In the genomic region with DNA sequence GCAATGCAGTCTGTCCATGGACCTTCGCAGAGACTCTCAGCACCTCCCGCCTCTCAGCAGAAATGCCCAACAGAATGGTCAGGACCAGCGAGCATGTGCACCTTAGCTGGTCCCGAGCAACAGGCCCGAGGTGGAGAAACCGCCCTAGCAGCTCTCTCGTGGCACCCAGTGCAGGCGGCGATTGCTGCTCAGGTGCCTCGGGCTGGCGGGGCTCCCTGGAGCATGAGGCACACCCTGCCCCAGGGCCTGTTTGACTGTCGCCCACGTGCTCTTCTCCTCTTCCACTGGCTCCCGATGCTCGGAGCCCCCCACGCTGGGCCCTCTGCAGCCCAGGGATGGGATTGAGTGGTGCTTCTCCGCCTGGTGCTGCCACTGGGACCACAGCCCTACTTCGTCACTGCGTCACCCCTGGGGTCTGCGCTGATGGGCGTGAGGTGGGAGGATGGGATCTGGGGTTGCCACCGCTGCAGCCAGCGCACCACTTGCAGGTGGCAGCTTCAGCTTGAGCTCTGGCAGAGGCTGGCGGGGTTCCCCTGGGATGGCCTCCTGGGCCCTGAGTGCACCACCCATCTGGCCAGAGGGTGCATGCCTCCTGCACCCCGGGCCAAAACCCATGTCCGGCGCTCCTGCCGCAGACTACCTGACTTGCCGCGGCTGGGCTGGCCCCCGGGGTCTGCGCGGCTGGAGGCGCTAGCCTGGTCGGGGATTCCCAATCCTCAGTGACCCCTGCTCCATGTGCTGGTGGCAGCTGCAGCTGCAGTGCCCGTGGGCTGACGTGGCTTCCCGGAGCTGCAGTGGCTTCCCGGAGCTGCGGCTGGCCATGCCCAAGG, we compare ENCODE assay signal across 24 cellular contexts.
A peak's percentile ranks its signal among the peaks of the same experiment; 100 is the strongest.
DNase-seq lines count a peak whose midpoint lies in the region; ATAC-seq and TF ChIP-seq lines count a peak whose summit lies in the region.
"Had no signal": no experiment of that assay in that cellular context is flagged by ENCODE, and none has a peak within 500 bp of the region (broad histone marks: within the 10 kb centered on the region; RNA-seq: fewer than 3 reads in every experiment).

No MANE protein-coding gene starts in this region.

- no peak overlapping the region for H3K4me3 Mint-ChIP-seq in osteocyte (ENCODE audit: unreplicated experiment)
- H3K4me3 Mint-ChIP-seq in activated T-cell treated with anti-CD3 and anti-CD28 coated beads, Interleukin-2, amount 50 U/mL, for 24 hours = no peak overlapping the region
- H3K4me3 Mint-ChIP-seq in activated CD4-positive, alpha-beta memory T cell treated with anti-CD3 and anti-CD28 coated beads, Interleukin-2, amount 10 ng/mL, durations not matched to agents 7 days and 5 days = no peak overlapping the region
- H3K4me3 Mint-ChIP-seq: activated CD8-positive, alpha-beta T cell treated with anti-CD3 and anti-CD28 coated beads, Interleukin-2, amount 10 ng/mL, durations not matched to agents 7 days and 5 days; activated T-helper 1 cell treated with anti-CD3 and anti-CD28 coated beads, Interleukin-12 subunit alpha, Interleukin-12 subunit beta, Interleukin-2, Interleukin-4 antibody, amounts not matched to agents 30 ng/mL and 10 ng/mL and 1 ng/mL, durations not matched to agents 14 hours and 24 hours and 36 hours; CD4-positive, alpha-beta memory T cell; naive thymus-derived CD8-positive, alpha-beta T cell had no signal

- no peak overlapping the region for H4K91ac ChIP-seq in mesenchymal stem cell (ENCODE audit: low read length)

- H2BK120ac ChIP-seq in mesenchymal stem cell (ENCODE audit: low read depth, low read length) = no peak overlapping the region

- H3K9me3 ChIP-seq in mesenchymal stem cell (ENCODE audit: control insufficient read depth, low read length) = peaks cover 87% of the 10 kb centered on the region
- H3K9me3 ChIP-seq: prostate gland had no signal

- no peak overlapping the region for H2BK15ac ChIP-seq in mesenchymal stem cell (ENCODE audit: low read depth, poor library complexity, severe bottlenecking)

- H3K4me1 Mint-ChIP-seq in osteocyte (ENCODE audit: unreplicated experiment) = no peaks in the 10 kb centered on the region
- no peaks in the 10 kb centered on the region for H3K4me1 Mint-ChIP-seq in activated T-cell treated with anti-CD3 and anti-CD28 coated beads, Interleukin-2, amount 50 U/mL, for 24 hours (ENCODE audit: low read depth)
- no peaks in the 10 kb centered on the region for H3K4me1 Mint-ChIP-seq in activated CD4-positive, alpha-beta memory T cell treated with anti-CD3 and anti-CD28 coated beads, Interleukin-2, amount 10 ng/mL, durations not matched to agents 7 days and 5 days

- H3K4me2 ChIP-seq in mesenchymal stem cell (ENCODE audit: low read length, poor library complexity, severe bottlenecking) = no peak overlapping the region

- H3K4ac ChIP-seq in mesenchymal stem cell (ENCODE audit: low read depth in 1 of 2, low read length in 2 of 2) = no peak overlapping the region

- peaks cover 8% of the 10 kb centered on the region for H3K36me3 Mint-ChIP-seq in osteocyte (ENCODE audit: unreplicated experiment)
- H3K36me3 Mint-ChIP-seq in activated T-cell treated with anti-CD3 and anti-CD28 coated beads, Interleukin-2, amount 50 U/mL, for 24 hours (ENCODE audit: low read depth) = peaks cover 74% of the 10 kb centered on the region
- H3K36me3 Mint-ChIP-seq in activated CD4-positive, alpha-beta memory T cell treated with anti-CD3 and anti-CD28 coated beads, Interleukin-2, amount 10 ng/mL, durations not matched to agents 7 days and 5 days (ENCODE audit: low read depth) = peaks cover 5% of the 10 kb centered on the region

- no peaks in the 10 kb centered on the region for H3K79me1 ChIP-seq in mesenchymal stem cell (replicated peaks; ENCODE audit: low read length, poor library complexity, severe bottlenecking)

- H3K27me3 ChIP-seq in mesenchymal stem cell (ENCODE audit: control insufficient read depth in 1 of 2, insufficient read depth in 1 of 2, low read length in 2 of 2) = no peaks in the 10 kb centered on the region
- H3K27me3 ChIP-seq: SJCRH30, tibial nerve had no signal

- H2AFZ ChIP-seq in mesenchymal stem cell (ENCODE audit: low read depth, low read length) = no peak overlapping the region

- no peak overlapping the region for H2BK12ac ChIP-seq in mesenchymal stem cell (ENCODE audit: low read length in 2 of 2)

- 88% methylated on average over 40 of the region's 40 CpGs for WGBS in mesenchymal stem cell

- H2AK5ac ChIP-seq in mesenchymal stem cell (ENCODE audit: low read length, severe bottlenecking) = no peak overlapping the region

- no peak overlapping the region for H3K14ac ChIP-seq in mesenchymal stem cell (ENCODE audit: low read length in 2 of 2)

- no peaks in the 10 kb centered on the region for H3K4me1 ChIP-seq in mesenchymal stem cell (ENCODE audit: control insufficient read depth, insufficient read depth, low read depth, low read length)
- H3K4me1 ChIP-seq: prostate gland, SJCRH30, tibial nerve had no signal

- ATAC-seq in left ventricle myocardium superior = no peak
- no peak for ATAC-seq in GM21390 (IDR thresholded peaks at IDR 0.05; ENCODE audit: unreplicated experiment)
- ATAC-seq: activated CD8-positive, alpha-beta T cell treated with anti-CD3 and anti-CD28 coated beads, Interleukin-2, amount 10 ng/mL, durations not matched to agents 7 days and 5 days; HCT116; naive thymus-derived CD8-positive, alpha-beta T cell had no signal

- POLR2A ChIA-PET in activated CD4-positive, alpha-beta memory T cell treated with anti-CD3 and anti-CD28 coated beads, Interleukin-2, amount 10 ng/mL, durations not matched to agents 7 days and 5 days (lab: Charles Lee) = no interaction called here

- H3K9ac ChIP-seq in mesenchymal stem cell (ENCODE audit: low read length) = no peak overlapping the region

- no peaks in the 10 kb centered on the region for H3K27me3 Mint-ChIP-seq in osteocyte (ENCODE audit: unreplicated experiment)
- no peaks in the 10 kb centered on the region for H3K27me3 Mint-ChIP-seq in activated T-cell treated with anti-CD3 and anti-CD28 coated beads, Interleukin-2, amount 50 U/mL, for 24 hours
- H3K27me3 Mint-ChIP-seq in activated CD4-positive, alpha-beta memory T cell treated with anti-CD3 and anti-CD28 coated beads, Interleukin-2, amount 10 ng/mL, durations not matched to agents 7 days and 5 days = no peaks in the 10 kb centered on the region
- H3K27me3 Mint-ChIP-seq: CD4-positive, alpha-beta memory T cell; naive thymus-derived CD8-positive, alpha-beta T cell had no signal

- no peak overlapping the region for H3K23ac ChIP-seq in mesenchymal stem cell (ENCODE audit: low read length in 2 of 2)

- intact Hi-C loops in left ventricle myocardium superior (cut with micrococcal nuclease) = no loop called here

- no peak overlapping the region for H3K4me3 ChIP-seq in mesenchymal stem cell (ENCODE audit: insufficient read depth in 1 of 2, low read depth in 1 of 2, low read length in 2 of 2)
- H3K4me3 ChIP-seq: prostate gland, SJCRH30, tibial nerve had no signal

- no peak overlapping the region for H3K27ac ChIP-seq in mesenchymal stem cell (ENCODE audit: low read length, poor library complexity, severe bottlenecking)
- H3K27ac ChIP-seq: HL-60, prostate gland, SJCRH30, tibial nerve had no signal

- CTCF ChIA-PET in activated CD4-positive, alpha-beta memory T cell treated with anti-CD3 and anti-CD28 coated beads, Interleukin-2, amount 10 ng/mL, durations not matched to agents 7 days and 5 days (lab: Charles Lee) = no interaction called here

- no peak overlapping the region for H3K18ac ChIP-seq in mesenchymal stem cell (ENCODE audit: low read depth in 1 of 2, low read length in 2 of 2)

- TF ChIP-seq CTCF in GM20000 (IDR thresholded peaks at IDR 0.05; ENCODE audit: extremely low read depth, missing control alignments) (no peak), osteocyte (IDR thresholded peaks at IDR 0.05) (no peak)

- H3K36me3 ChIP-seq in mesenchymal stem cell (ENCODE audit: control insufficient read depth in 1 of 2, insufficient read depth in 2 of 2, low read depth in 1 of 2, low read length in 2 of 2) = no peaks in the 10 kb centered on the region
- H3K36me3 ChIP-seq: SJCRH30, tibial nerve had no signal

- DNase-seq in 8988T (peak; percentile 0), GM20000 (ENCODE audit: low spot score) (peak; percentile 10), left ventricle myocardium superior (peak; percentile 28), osteocyte (ENCODE audit: extremely low spot score, unreplicated experiment) (peak; percentile 86), mesenchymal stem cell (no peak)
- DNase-seq in activated T-cell treated with anti-CD3 and anti-CD28 coated beads, Interleukin-2, amount 50 U/mL, for 24 hours = no peak
- DNase-seq in activated CD4-positive, alpha-beta memory T cell treated with anti-CD3 and anti-CD28 coated beads, Interleukin-2, amount 10 ng/mL, durations not matched to agents 7 days and 5 days = no peak
- DNase-seq: activated CD8-positive, alpha-beta T cell treated with anti-CD3 and anti-CD28 coated beads, Interleukin-2, amount 10 ng/mL, durations not matched to agents 7 days and 5 days; amniotic stem cell; CD4-positive, alpha-beta memory T cell; central memory CD4-positive, alpha-beta T cell; effector memory CD4-positive, alpha-beta T cell; mammary epithelial cell; NCI-H1092 treated with DMSO at 0.1 percent for 48 hours; NCI-H526; stimulated activated CD4-positive, alpha-beta T cell treated with anti-CD3 and anti-CD28 coated beads, Interleukin-12 subunit alpha, Interleukin-12 subunit beta, amount 100 ng/mL, for 4 hours had no signal

- no peak overlapping the region for H2BK5ac ChIP-seq in mesenchymal stem cell (ENCODE audit: low read depth, low read length, poor library complexity, severe bottlenecking)

- H3K27ac Mint-ChIP-seq in osteocyte (ENCODE audit: unreplicated experiment) = no peak overlapping the region
- H3K27ac Mint-ChIP-seq in activated T-cell treated with anti-CD3 and anti-CD28 coated beads, Interleukin-2, amount 50 U/mL, for 24 hours = no peak overlapping the region
- no peak overlapping the region for H3K27ac Mint-ChIP-seq in activated CD4-positive, alpha-beta memory T cell treated with anti-CD3 and anti-CD28 coated beads, Interleukin-2, amount 10 ng/mL, durations not matched to agents 7 days and 5 days
- H3K27ac Mint-ChIP-seq: activated CD8-positive, alpha-beta T cell treated with anti-CD3 and anti-CD28 coated beads, Interleukin-2, amount 10 ng/mL, durations not matched to agents 7 days and 5 days; activated T-helper 1 cell treated with anti-CD3 and anti-CD28 coated beads, Interleukin-12 subunit alpha, Interleukin-12 subunit beta, Interleukin-2, Interleukin-4 antibody, amounts not matched to agents 30 ng/mL and 10 ng/mL and 1 ng/mL, durations not matched to agents 14 hours and 24 hours and 36 hours; CD4-positive, alpha-beta memory T cell; naive thymus-derived CD8-positive, alpha-beta T cell had no signal

- H3K9me3 Mint-ChIP-seq in osteocyte (ENCODE audit: unreplicated experiment) = peaks cover 58% of the 10 kb centered on the region
- H3K9me3 Mint-ChIP-seq in activated T-cell treated with anti-CD3 and anti-CD28 coated beads, Interleukin-2, amount 50 U/mL, for 24 hours = peaks cover 82% of the 10 kb centered on the region
- H3K9me3 Mint-ChIP-seq in activated CD4-positive, alpha-beta memory T cell treated with anti-CD3 and anti-CD28 coated beads, Interleukin-2, amount 10 ng/mL, durations not matched to agents 7 days and 5 days = peaks cover 74% of the 10 kb centered on the region

- no peak overlapping the region for H4K8ac ChIP-seq in mesenchymal stem cell (ENCODE audit: low read length)

Comparison
In these comparisons a context has a peak if more than half of its experiments do, and no peak if none do; other contexts are left out.
1. DNase-seq: peak in 8988T (single experiment), GM20000 (single experiment), left ventricle myocardium superior (single experiment) and osteocyte (single experiment); none in mesenchymal stem cell (single experiment), activated T-cell treated with anti-CD3 and anti-CD28 coated beads, Interleukin-2, amount 50 U/mL, for 24 hours (single experiment) and activated CD4-positive, alpha-beta memory T cell treated with anti-CD3 and anti-CD28 coated beads, Interleukin-2, amount 10 ng/mL, durations not matched to agents 7 days and 5 days (single experiment).